ENCODE assay signal across 10 cellular contexts in the genomic region with DNA sequence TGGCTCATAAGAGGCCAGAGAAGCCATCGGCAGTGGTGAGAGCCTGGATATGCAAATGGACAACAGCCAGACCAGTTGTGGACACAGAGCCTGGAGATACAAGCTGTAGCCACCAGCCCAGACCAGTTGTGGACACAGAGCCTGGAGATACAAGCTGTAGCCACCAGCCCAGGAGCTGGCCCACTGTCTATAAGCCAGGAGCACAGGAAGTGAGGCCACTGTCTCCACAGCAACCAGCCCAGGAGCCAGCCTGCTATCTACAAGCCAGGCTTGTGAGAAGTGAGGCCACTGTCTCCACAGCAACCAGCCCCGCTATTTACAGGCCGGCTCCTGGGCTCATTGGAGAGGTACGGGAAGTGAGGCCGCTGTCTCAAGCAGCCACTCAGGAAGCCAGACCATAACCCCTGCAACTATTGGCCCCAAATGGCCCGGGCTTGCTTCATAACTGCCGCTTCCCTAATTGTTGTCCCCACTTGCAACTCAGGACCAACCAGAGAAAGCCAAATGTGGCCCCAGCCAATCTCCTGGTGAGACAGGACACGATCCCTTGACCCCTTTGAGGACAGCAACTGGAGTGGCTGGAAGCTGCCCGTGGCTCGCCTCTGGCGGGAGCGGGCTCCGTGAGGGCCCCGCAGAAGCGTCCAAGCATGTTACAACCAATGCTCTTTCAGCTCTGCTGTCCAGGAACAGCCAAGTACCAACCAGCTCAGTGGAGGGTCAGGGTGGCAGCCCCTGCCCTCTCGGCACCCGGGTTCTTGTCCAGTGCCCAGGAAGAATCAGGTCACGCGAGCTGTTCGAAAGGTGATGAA. TPM values are rescaled to one million over a fixed set of nuclear protein-coding genes. Genes with fewer than 3 reads are reported as not detected.
DNase-seq lines count a peak whose midpoint lies in the region; ATAC-seq, FAIRE-seq and TF ChIP-seq lines count a peak whose summit lies in the region.
"Had no signal": no experiment of that assay in that cellular context is flagged by ENCODE, and none has a peak within 500 bp of the region (broad histone marks: within the 10 kb centered on the region; RNA-seq: fewer than 3 reads in every experiment).

No MANE protein-coding gene starts in this region.

- H4K5ac ChIP-seq in IMR-90 (ENCODE audit: low read depth, low read length), result no peak overlapping the region

- CTCF ChIA-PET in IMR-90 (lab: Yijun Ruan, JAX), result interaction anchor here (0.5 kb wide), 1 partner anchor 38 kb away, joined by 5 read pairs; no protein-coding TSS in a partner anchor

- H3K27ac ChIP-seq in IMR-90 (ENCODE audit: insufficient read depth, low read length) (no peak overlapping the region), WERI-Rb-1 (no peak overlapping the region)

- no peaks in the 10 kb centered on the region for H3K4me1 ChIP-seq in IMR-90 (ENCODE audit: control insufficient read depth, insufficient read depth, low read length)

- H4K91ac ChIP-seq in IMR-90 (ENCODE audit: insufficient read depth, low read depth, low read length), result no peak overlapping the region

- dilution Hi-C loops in IMR-90 (cut with HindIII; ENCODE audit: low sequenced_read_pairs, unreplicated experiment), result no loop called here

- no peak overlapping the region for H2AFZ ChIP-seq in IMR-90 (replicated peaks; ENCODE audit: low read length, poor library complexity)

- BruUV-seq in IMR-90 (replicated peaks; lab: Mats Ljungman, UMichigan), result no TSS peak

- no peaks in the 10 kb centered on the region for H3K36me3 ChIP-seq in IMR-90 (ENCODE audit: control insufficient read depth, insufficient read depth, low read length)
- H3K36me3 ChIP-seq in WERI-Rb-1, result no peaks in the 10 kb centered on the region

- no peak overlapping the region for H3K4me3 ChIP-seq in IMR-90 (ENCODE audit: insufficient read depth, low read depth, low read length)
- no peak overlapping the region for H3K4me3 ChIP-seq in WERI-Rb-1 (ENCODE audit: low read depth, low read length)

- TF ChIP-seq CTCF in IMR-90 (conservative IDR thresholded peaks at IDR 0.05; ENCODE audit: low read depth, low read length) (no peak), WERI-Rb-1 (IDR thresholded peaks at IDR 0.05; ENCODE audit: low read depth, low read length) (no peak)

- H2BK20ac ChIP-seq in IMR-90 (ENCODE audit: low read depth, low read length), result no peak overlapping the region

- no peak for TF ChIP-seq POLR2A in IMR-90 (IDR thresholded peaks at IDR 0.05; ENCODE audit: low read depth, low read length)

- H2AK9ac ChIP-seq in IMR-90 (replicated peaks; ENCODE audit: low read depth, low read length, poor library complexity), result no peak overlapping the region

- no peak overlapping the region for H2BK15ac ChIP-seq in IMR-90 (ENCODE audit: low read depth, low read length)

- no peak overlapping the region for H3K4ac ChIP-seq in IMR-90 (ENCODE audit: low read depth, low read length)

- no peak overlapping the region for H3K23ac ChIP-seq in IMR-90 (ENCODE audit: low read depth, low read length)

- H3K14ac ChIP-seq in IMR-90 (replicated peaks; ENCODE audit: low read depth, low read length), result no peak overlapping the region

- no peak overlapping the region for H2BK120ac ChIP-seq in IMR-90 (ENCODE audit: low read depth, low read length)

- intact Hi-C loops in IMR-90 (cut with micrococcal nuclease), result no loop called here

- WGBS in IMR-90 (ENCODE audit: extremely low coverage in 2 of 2, insufficient read length in 1 of 2), 2 experiments, result 88% methylated on average over 10 of the region's 20 CpGs; no CpG with 5 or more reads in 1 of the 2 experiments

- H3K27me3 ChIP-seq in IMR-90 (ENCODE audit: control insufficient read depth, insufficient read depth, low read length) (peaks cover 5% of the 10 kb centered on the region; the same call in 1 of the 2 replicates), WERI-Rb-1 (ENCODE audit: insufficient read depth, low read depth, severe bottlenecking) (no peaks in the 10 kb centered on the region)

- no peak overlapping the region for H4K8ac ChIP-seq in IMR-90 (ENCODE audit: low read depth in 2 of 2, low read length in 2 of 2)

- no peaks in the 10 kb centered on the region for H3K79me1 ChIP-seq in IMR-90 (ENCODE audit: low read depth in 1 of 2, low read length in 2 of 2)

- POLR2A ChIA-PET in IMR-90 (lab: Charles Lee; ENCODE audit: unreplicated experiment), result no interaction called here

- H3K9ac ChIP-seq in IMR-90 (ENCODE audit: low read depth, low read length), result no peak overlapping the region

- FAIRE-seq in HTR-8/SVneo (lab: Jason Lieb, UNC), result no peak

- in situ Hi-C loops in IMR-90 (cut with MboI; ENCODE audit: low sequenced_read_pairs), result no loop called here

- no peak for TF ChIP-seq RAD21 in IMR-90 (IDR thresholded peaks at IDR 0.05; ENCODE audit: low read length)

- H3K4me2 ChIP-seq in IMR-90 (ENCODE audit: low read depth, low read length), result no peak overlapping the region

- DNase-seq in DMS153 treated with DMSO at 0.1 percent for 48 hours (lab: John Stamatoyannopoulos, UW; ENCODE audit: unreplicated experiment) (peak; percentile 85), IMR-90 (peak; percentile 16), SKM-1 treated with dmso at 0.1 percent for 144 hours (lab: John Stamatoyannopoulos, UW; ENCODE audit: unreplicated experiment) (peak; percentile 91), iPS DF 19.7 (ENCODE audit: low read depth, low spot score) (peak; percentile 17), WERI-Rb-1 (no peak), HTR-8/SVneo (ENCODE audit: insufficient read length, low spot score) (no peak), NCI-H1694 (lab: John Stamatoyannopoulos, UW) (no peak)

- no peak overlapping the region for H3K18ac ChIP-seq in IMR-90 (ENCODE audit: low read depth, low read length)

- H3K9me3 ChIP-seq in IMR-90 (ENCODE audit: control insufficient read depth, insufficient read depth, low read length) (no peaks in the 10 kb centered on the region), WERI-Rb-1 (ENCODE audit: severe bottlenecking) (no peaks in the 10 kb centered on the region)

- H2BK5ac ChIP-seq in IMR-90 (ENCODE audit: low read depth, low read length, poor library complexity, severe bottlenecking), result no peak overlapping the region

- H4K20me1 ChIP-seq in IMR-90 (ENCODE audit: insufficient read depth, low read length), result no peaks in the 10 kb centered on the region

- no peaks in the 10 kb centered on the region for H3K9me1 ChIP-seq in IMR-90 (ENCODE audit: insufficient read depth, low read length)

- ATAC-seq in IMR-90 (ENCODE audit: low read depth) (peak; percentile 56), HG03108 (IDR thresholded peaks at IDR 0.05; ENCODE audit: unreplicated experiment) (no peak)

- H2AK5ac ChIP-seq in IMR-90 (ENCODE audit: low read depth, low read length), result no peak overlapping the region

- no peak overlapping the region for H3K56ac ChIP-seq in IMR-90 (ENCODE audit: extremely low read depth, insufficient read depth, low read length)

TF ChIP-seq in IMR-90, 13 proteins besides CTCF, POLR2A, EP300 and RAD21:
- no peak for TF ChIP-seq MAZ (IDR thresholded peaks at IDR 0.05; ENCODE audit: borderline replicate concordance, low read depth, low read length)
- TF ChIP-seq RFX5 (IDR thresholded peaks at IDR 0.05; ENCODE audit: low read depth, low read length), result no peak
- no peak for TF ChIP-seq NFE2L2 (IDR thresholded peaks at IDR 0.05; ENCODE audit: low read depth, low read length)

RNA-seq across cellular contexts. Expression of gene CNPY1, which starts 44.1 kb away (rescaled TPM):
- total RNA-seq in IMR-90 (2012; rRNA removed), result not detected in 2 replicates
- polyA plus RNA-seq in IMR-90 (2012; rRNA removed), result not detected in 2 replicates
- not detected in 2 replicates for polyA plus RNA-seq in IMR-90 (2012; cell fraction: cytosol; rRNA removed)
- polyA plus RNA-seq in IMR-90 (2012; cell fraction: nucleus; rRNA removed; ENCODE audit: low replicate concordance), result not detected in 2 replicates
- total RNA-seq: lower leg skin had no signal
- polyA plus RNA-seq: urinary bladder had no signal

RNA-seq across cellular contexts. Expression of gene RBM33, which starts 54.0 kb away (rescaled TPM):
- total RNA-seq in IMR-90 (2012; rRNA removed), result 7.3 and 10.6 TPM in 2 replicates
- 10.5 and 10.8 TPM in 2 replicates for polyA plus RNA-seq in IMR-90 (2012; rRNA removed)
- polyA plus RNA-seq in IMR-90 (2012; cell fraction: cytosol; rRNA removed), result 5.8 and 14.5 TPM in 2 replicates
- polyA plus RNA-seq in IMR-90 (2012; cell fraction: nucleus; rRNA removed; ENCODE audit: low replicate concordance), result 43.6 and 56.2 TPM in 2 replicates

Comparison
In these comparisons a context has a peak if more than half of its experiments do, and no peak if none do; other contexts are left out.
1. DNase-seq: peak in DMS153 treated with DMSO at 0.1 percent for 48 hours (single experiment), IMR-90 (single experiment), SKM-1 treated with dmso at 0.1 percent for 144 hours (single experiment) and iPS DF 19.7 (single experiment); none in WERI-Rb-1 (single experiment), HTR-8/SVneo (single experiment) and NCI-H1694 (single experiment).